Comparison of ENCODE assay signal across 10 cellular contexts in the genomic region with DNA sequence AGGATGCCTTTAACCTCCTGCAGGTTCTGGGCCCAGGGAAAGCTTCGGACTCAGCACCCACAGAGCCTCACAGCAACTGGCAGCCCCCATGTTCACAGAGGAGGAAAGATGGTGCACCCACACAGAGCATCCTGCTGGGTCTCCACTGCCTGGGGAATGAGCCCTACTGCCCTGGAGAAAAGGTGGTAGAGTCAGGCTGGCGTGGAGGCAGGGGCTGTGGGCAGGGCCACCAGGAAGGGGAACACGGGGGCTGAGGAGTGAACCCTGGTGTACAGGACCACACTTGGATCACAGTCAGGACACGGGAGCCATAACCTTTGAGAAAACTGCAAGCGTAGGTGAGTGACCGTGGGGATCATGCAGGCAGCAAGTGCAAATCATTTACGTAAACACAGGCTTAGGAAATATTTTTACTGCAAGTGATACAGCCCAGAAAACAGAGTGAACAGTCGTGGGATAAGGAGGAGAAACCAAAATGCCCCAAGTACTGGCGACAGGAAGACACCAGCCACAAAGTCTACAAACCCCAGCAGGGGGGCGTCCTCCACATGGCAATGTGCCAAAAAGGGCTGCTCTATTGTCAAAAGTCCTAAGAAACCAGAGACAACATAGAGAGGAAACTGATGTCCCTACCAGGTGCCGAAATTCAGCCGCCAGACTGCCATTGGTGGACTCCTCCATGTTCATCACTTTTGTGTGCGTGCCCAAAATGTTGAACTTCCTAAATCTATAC. TPM values are rescaled to one million over a fixed set of nuclear protein-coding genes. Genes with fewer than 3 reads are reported as not detected.
DNase-seq lines count a peak whose midpoint lies in the region; ATAC-seq lines count a peak whose summit lies in the region.
"Had no signal": no experiment of that assay in that cellular context is flagged by ENCODE, and none has a peak within 500 bp of the region (broad histone marks: within the 10 kb centered on the region; RNA-seq: fewer than 3 reads in every experiment).

No MANE protein-coding gene starts in this region.

- no peaks in the 10 kb centered on the region for H3K9me3 Mint-ChIP-seq in activated naive CD4-positive, alpha-beta T cell treated with anti-CD3 and anti-CD28 coated beads, Interleukin-2, amount 10 ng/mL, durations not matched to agents 7 days and 5 days
- no peaks in the 10 kb centered on the region for H3K9me3 Mint-ChIP-seq in activated naive CD4-positive, alpha-beta T cell treated with anti-CD3 and anti-CD28 coated beads, Interleukin-2, amount 50 U/mL, for 72 hours
- no peaks in the 10 kb centered on the region for H3K9me3 Mint-ChIP-seq in stimulated activated naive B cell treated with anti-CD40 and anti-IgM and Interleukin-4, amounts not matched to agents 10 μg/mL and 1 μg/mL and 100 μg/mL, for 72 hours

- no peaks in the 10 kb centered on the region for H3K27me3 Mint-ChIP-seq in activated naive CD4-positive, alpha-beta T cell treated with anti-CD3 and anti-CD28 coated beads, Interleukin-2, amount 10 ng/mL, durations not matched to agents 7 days and 5 days
- H3K27me3 Mint-ChIP-seq in stimulated activated naive B cell treated with anti-CD40 and anti-IgM and Interleukin-4, amounts not matched to agents 10 μg/mL and 1 μg/mL and 100 μg/mL, for 72 hours: no peaks in the 10 kb centered on the region

- no peak for ATAC-seq in activated naive CD4-positive, alpha-beta T cell treated with anti-CD3 and anti-CD28 coated beads, Interleukin-2, amount 50 U/mL, for 72 hours
- no peak for ATAC-seq in stimulated activated naive B cell treated with anti-CD40 and anti-IgM and Interleukin-4, amounts not matched to agents 10 μg/mL and 1 μg/mL and 100 μg/mL, for 72 hours (replicated peaks)
- ATAC-seq in GM21528 (IDR thresholded peaks at IDR 0.05; ENCODE audit: low FRiP score, unreplicated experiment): no peak

- H3K4me3 ChIP-seq in Jurkat, Clone E6-1 (ENCODE audit: low read length): no peak overlapping the region

- CTCF ChIA-PET in activated naive CD4-positive, alpha-beta T cell treated with anti-CD3 and anti-CD28 coated beads, Interleukin-2, amount 10 ng/mL, durations not matched to agents 7 days and 5 days (lab: Charles Lee): interaction anchor here (0.6 to 1.2 kb wide), 2 partner anchors 21 to 42 kb away, joined by 3 to 5 read pairs; no protein-coding TSS in a partner anchor

- no peak for DNase-seq in activated naive CD4-positive, alpha-beta T cell treated with anti-CD3 and anti-CD28 coated beads, Interleukin-2, amount 10 ng/mL, durations not matched to agents 7 days and 5 days
- no peak for DNase-seq in activated naive CD4-positive, alpha-beta T cell (lab: John Stamatoyannopoulos, UW)
- DNase-seq in Jurkat, Clone E6-1 (ENCODE audit: low read depth, low spot score): peak; percentile 71
- DNase-seq in activated naive CD4-positive, alpha-beta T cell treated with anti-CD3 and anti-CD28 coated beads, Interleukin-2, amount 50 U/mL, for 72 hours (ENCODE audit: low spot score in 2 of 2): no peak
- DNase-seq in stimulated activated naive B cell treated with anti-CD40 and anti-IgM and Interleukin-4, amounts not matched to agents 10 μg/mL and 1 μg/mL and 100 μg/mL, for 72 hours: no peak
- DNase-seq in C1 segment of cervical spinal cord (lab: John Stamatoyannopoulos, UW) (no peak), NCI-H187 treated with DMSO at 0.1 percent for 48 hours (lab: John Stamatoyannopoulos, UW) (no peak)
- DNase-seq: activated CD4-positive, alpha-beta T cell treated with anti-CD3 and anti-CD28 coated beads for 4 hours; NK-92 treated with Interleukin-12 subunit alpha and Interleukin-12 subunit beta, amount 100 ng/mL, for 24 hours had no signal

- H3K4me3 Mint-ChIP-seq in activated naive CD4-positive, alpha-beta T cell treated with anti-CD3 and anti-CD28 coated beads, Interleukin-2, amount 10 ng/mL, durations not matched to agents 7 days and 5 days: no peak overlapping the region
- no peak overlapping the region for H3K4me3 Mint-ChIP-seq in stimulated activated naive B cell treated with anti-CD40 and anti-IgM and Interleukin-4, amounts not matched to agents 10 μg/mL and 1 μg/mL and 100 μg/mL, for 72 hours

- H3K4me1 Mint-ChIP-seq in activated naive CD4-positive, alpha-beta T cell treated with anti-CD3 and anti-CD28 coated beads, Interleukin-2, amount 10 ng/mL, durations not matched to agents 7 days and 5 days: peaks cover 78% of the 10 kb centered on the region
- peaks cover 2 to 13% of the 10 kb centered on the region in 2 donors for H3K4me1 Mint-ChIP-seq in stimulated activated naive B cell treated with anti-CD40 and anti-IgM and Interleukin-4, amounts not matched to agents 10 μg/mL and 1 μg/mL and 100 μg/mL, for 72 hours

- H3K27ac Mint-ChIP-seq in activated naive CD4-positive, alpha-beta T cell treated with anti-CD3 and anti-CD28 coated beads, Interleukin-2, amount 10 ng/mL, durations not matched to agents 7 days and 5 days: peak overlapping the region; percentile 83
- H3K27ac Mint-ChIP-seq in activated naive CD4-positive, alpha-beta T cell treated with anti-CD3 and anti-CD28 coated beads, Interleukin-2, amount 50 U/mL, for 72 hours: peak overlapping the region; percentile 62 to 85
- H3K27ac Mint-ChIP-seq in stimulated activated naive B cell treated with anti-CD40 and anti-IgM and Interleukin-4, amounts not matched to agents 10 μg/mL and 1 μg/mL and 100 μg/mL, for 72 hours: peak overlapping the region; percentile 56

- H3K36me3 Mint-ChIP-seq in activated naive CD4-positive, alpha-beta T cell treated with anti-CD3 and anti-CD28 coated beads, Interleukin-2, amount 10 ng/mL, durations not matched to agents 7 days and 5 days: peaks cover 90% of the 10 kb centered on the region
- peaks cover 56 to 87% of the 10 kb centered on the region in 2 donors for H3K36me3 Mint-ChIP-seq in activated naive CD4-positive, alpha-beta T cell treated with anti-CD3 and anti-CD28 coated beads, Interleukin-2, amount 50 U/mL, for 72 hours
- H3K36me3 Mint-ChIP-seq in stimulated activated naive B cell treated with anti-CD40 and anti-IgM and Interleukin-4, amounts not matched to agents 10 μg/mL and 1 μg/mL and 100 μg/mL, for 72 hours: peaks cover 40 to 67% of the 10 kb centered on the region in 2 donors

RNA-seq across cellular contexts. Expression of a gene that starts 27.6 kb away (rescaled TPM):
- 34.2 TPM for polyA plus RNA-seq in Jurkat, Clone E6-1 (2012; ENCODE audit: insufficient read depth, insufficient read length)
- total RNA-seq in activated naive CD4-positive, alpha-beta T cell treated with anti-CD3 and anti-CD28 coated beads, Interleukin-2, amount 50 U/mL, for 72 hours: 100 to 1,000 TPM; 230 to 510 TPM
